ENCODE assay signal across 14 cellular contexts in genomic region chr10:98246911-98247820, GRCh38. TPM values are rescaled to one million over a fixed set of nuclear protein-coding genes. Genes with fewer than 3 reads are reported as not detected.
A peak's percentile ranks its signal among the peaks of the same experiment; 100 is the strongest.
DNase-seq lines count a peak whose midpoint lies in the region; ATAC-seq and TF ChIP-seq lines count a peak whose summit lies in the region.
"Had no signal": no experiment of that assay in that cellular context is flagged by ENCODE, and none has a peak within 500 bp of the region (broad histone marks: within the 10 kb centered on the region; RNA-seq: fewer than 3 reads in every experiment).

No MANE protein-coding gene starts in this region.

- peaks cover 3% of the 10 kb centered on the region for H3K4me1 Mint-ChIP-seq in CD8-positive, alpha-beta T cell (ENCODE audit: low read depth)
- H3K4me1 Mint-ChIP-seq in progenitor cell of endocrine pancreas (ENCODE audit: low read depth) = peaks cover 10% of the 10 kb centered on the region
- H3K4me1 Mint-ChIP-seq: stimulated activated effector memory CD8-positive, alpha-beta T cell treated with anti-CD3 and anti-CD28 coated beads, Interleukin-12 subunit alpha, Interleukin-12 subunit beta, amount 100 ng/mL, for 72 hours had no signal

- H3K4me1 ChIP-seq in CD8-positive, alpha-beta T cell (ENCODE audit: insufficient read depth, low read length) = no peaks in the 10 kb centered on the region
- H3K4me1 ChIP-seq in spleen (no peaks in the 10 kb centered on the region), prostate gland (replicated peaks) (no peaks in the 10 kb centered on the region)

- intact Hi-C loops in CD8-positive, alpha-beta T cell (cut with DNase I, micrococcal nuclease) = no loop called here
- intact Hi-C loops in spleen (cut with DNase I; ENCODE audit: low total_unique reads) (no loop called here), prostate gland (cut with DNase I) (no loop called here)

- H3K36me3 Mint-ChIP-seq in CD8-positive, alpha-beta T cell = peaks cover 92% of the 10 kb centered on the region
- peaks cover 7% of the 10 kb centered on the region for H3K36me3 Mint-ChIP-seq in progenitor cell of endocrine pancreas (ENCODE audit: insufficient read depth)

- H3K4me3 ChIP-seq in CD8-positive, alpha-beta T cell (ENCODE audit: low read depth, low read length) = no peak overlapping the region
- H3K4me3 ChIP-seq in fibroblast of pulmonary artery (replicated peaks; ENCODE audit: low read depth, low read length) (no peak overlapping the region), spleen (no peak overlapping the region), prostate gland (no peak overlapping the region)

- no peak for ATAC-seq in CD8-positive, alpha-beta T cell
- ATAC-seq in HG03139 (IDR thresholded peaks at IDR 0.05; ENCODE audit: unreplicated experiment) = no peak
- ATAC-seq: effector memory CD8-positive, alpha-beta T cell; stimulated activated effector memory CD8-positive, alpha-beta T cell treated with anti-CD3 and anti-CD28 coated beads, Interleukin-12 subunit alpha, Interleukin-12 subunit beta, amount 100 ng/mL, for 72 hours had no signal

- POLR2A ChIA-PET in CD8-positive, alpha-beta T cell (lab: Charles Lee) = no interaction called here

- H3K27me3 Mint-ChIP-seq in CD8-positive, alpha-beta T cell (ENCODE audit: low read depth) = no peaks in the 10 kb centered on the region
- no peaks in the 10 kb centered on the region for H3K27me3 Mint-ChIP-seq in progenitor cell of endocrine pancreas
- H3K27me3 Mint-ChIP-seq: activated naive CD4-positive, alpha-beta T cell treated with anti-CD3 and anti-CD28 coated beads, Interleukin-2, amount 50 U/mL, for 24 hours; effector memory CD8-positive, alpha-beta T cell had no signal

- no peak for TF ChIP-seq POLR2A in spleen (IDR thresholded peaks at IDR 0.05)
- no peak for TF ChIP-seq POLR2A in prostate gland (IDR thresholded peaks at IDR 0.05)

- H3K27me3 ChIP-seq in CD8-positive, alpha-beta T cell (ENCODE audit: insufficient read depth, low read length) = no peaks in the 10 kb centered on the region
- H3K27me3 ChIP-seq in spleen (replicated peaks in 1 of 7) = no peaks in the 10 kb centered on the region
- H3K27me3 ChIP-seq in prostate gland (replicated peaks; ENCODE audit: insufficient read depth) = no peaks in the 10 kb centered on the region

- H3K4me3 Mint-ChIP-seq in CD8-positive, alpha-beta T cell = no peak overlapping the region
- no peak overlapping the region for H3K4me3 Mint-ChIP-seq in progenitor cell of endocrine pancreas (ENCODE audit: low read depth)
- H3K4me3 Mint-ChIP-seq: activated naive CD4-positive, alpha-beta T cell treated with anti-CD3 and anti-CD28 coated beads, Interleukin-2, amount 50 U/mL, for 24 hours; effector memory CD8-positive, alpha-beta T cell; stimulated activated effector memory CD8-positive, alpha-beta T cell treated with anti-CD3 and anti-CD28 coated beads, Interleukin-12 subunit alpha, Interleukin-12 subunit beta, amount 100 ng/mL, for 72 hours had no signal

- 64 to 78% (median 72%) methylated on average over 6 of the region's 6 CpGs for WGBS in spleen, 5 donors
- WGBS in prostate gland = 49% methylated on average over 6 of the region's 6 CpGs

- no peaks in the 10 kb centered on the region for H3K9me3 Mint-ChIP-seq in CD8-positive, alpha-beta T cell
- no peaks in the 10 kb centered on the region for H3K9me3 Mint-ChIP-seq in progenitor cell of endocrine pancreas (ENCODE audit: low read depth)
- H3K9me3 Mint-ChIP-seq: activated naive CD4-positive, alpha-beta T cell treated with anti-CD3 and anti-CD28 coated beads, Interleukin-2, amount 50 U/mL, for 24 hours; effector memory CD8-positive, alpha-beta T cell; stimulated activated effector memory CD8-positive, alpha-beta T cell treated with anti-CD3 and anti-CD28 coated beads, Interleukin-12 subunit alpha, Interleukin-12 subunit beta, amount 100 ng/mL, for 72 hours had no signal

- CTCF ChIA-PET in CD8-positive, alpha-beta T cell (lab: Charles Lee) = no interaction called here

- H3K9me3 ChIP-seq in CD8-positive, alpha-beta T cell (ENCODE audit: low read length) = no peaks in the 10 kb centered on the region
- H3K9me3 ChIP-seq in spleen = no peaks in the 10 kb centered on the region
- H3K9me3 ChIP-seq in prostate gland = no peaks in the 10 kb centered on the region

- H3K27ac Mint-ChIP-seq in CD8-positive, alpha-beta T cell = peak overlapping the region; percentile 16
- peak overlapping the region; percentile 3 for H3K27ac Mint-ChIP-seq in progenitor cell of endocrine pancreas
- H3K27ac Mint-ChIP-seq: activated naive CD4-positive, alpha-beta T cell treated with anti-CD3 and anti-CD28 coated beads, Interleukin-2, amount 50 U/mL, for 24 hours; stimulated activated effector memory CD8-positive, alpha-beta T cell treated with anti-CD3 and anti-CD28 coated beads, Interleukin-12 subunit alpha, Interleukin-12 subunit beta, amount 100 ng/mL, for 72 hours had no signal

- H3K36me3 ChIP-seq in CD8-positive, alpha-beta T cell (ENCODE audit: insufficient read depth, low read length) = peaks cover 13% of the 10 kb centered on the region
- H3K36me3 ChIP-seq in spleen (peaks cover 2 to 100% (median 60%) of the 10 kb centered on the region in 6 donors), prostate gland (peaks cover 0 to 5% of the 10 kb centered on the region in 2 donors)

- no peak for TF ChIP-seq CTCF in CD8-positive, alpha-beta T cell (IDR thresholded peaks at IDR 0.05)
- TF ChIP-seq CTCF in fibroblast of pulmonary artery (IDR thresholded peaks at IDR 0.05; ENCODE audit: low read length, missing control alignments) = no peak
- TF ChIP-seq CTCF in progenitor cell of endocrine pancreas (IDR thresholded peaks at IDR 0.05; ENCODE audit: unreplicated experiment) = no peak
- no peak for TF ChIP-seq CTCF in spleen (IDR thresholded peaks at IDR 0.05 in 8 of 11, conservative IDR thresholded peaks at IDR 0.05 in 3 of 11)
- no peak for TF ChIP-seq CTCF in prostate gland (IDR thresholded peaks at IDR 0.05)

- no peak overlapping the region for H3K27ac ChIP-seq in CD8-positive, alpha-beta T cell (ENCODE audit: low read depth, low read length)
- H3K27ac ChIP-seq in spleen = no peak overlapping the region
- H3K27ac ChIP-seq in prostate gland = no peak overlapping the region
- H3K27ac ChIP-seq: HL-60 had no signal

- no peak for DNase-seq in CD8-positive, alpha-beta T cell
- DNase-seq in NCI-H2171 (lab: John Stamatoyannopoulos, UW) = peak; percentile 16
- peak; percentile 13 for DNase-seq in fibroblast of pulmonary artery (ENCODE audit: low read depth)
- DNase-seq in progenitor cell of endocrine pancreas (ENCODE audit: low spot score, unreplicated experiment) = no peak
- DNase-seq in NCI-H524 treated with DMSO at 0.1 percent for 48 hours (lab: John Stamatoyannopoulos, UW) = no peak
- no peak for DNase-seq in spleen
- DNase-seq in prostate gland (ENCODE audit: low spot score) = no peak
- DNase-seq: activated CD4-positive, alpha-beta T cell treated with anti-CD3 and anti-CD28 coated beads, Interleukin-2, amount 50 U/mL, for 1 hour; effector memory CD8-positive, alpha-beta T cell; NCI-H1092 had no signal

RNA-seq across cellular contexts. Expression of gene LOXL4, which starts 20.8 kb away (rescaled TPM):
- under 1 TPM in 1 of 2 experiments, not detected in 1; 0.08 TPM for total RNA-seq in CD8-positive, alpha-beta T cell
- total RNA-seq in progenitor cell of endocrine pancreas = 3.6 and 3.7 TPM in 2 replicates
- total RNA-seq in spleen = 1 to 10 TPM; 1.6 to 6.1 (median 2.5) TPM
- polyA plus RNA-seq in spleen = under 1 TPM; 0.39 to 0.90 (median 0.44) TPM
- total RNA-seq in prostate gland = 10 to 100 TPM in 1 of 2 donors, 1 to 10 TPM in 1; 7.4 to 26.8 TPM

Comparison
In these comparisons a context has a peak if more than half of its experiments do, and no peak if none do; other contexts are left out.
1. DNase-seq: peak in NCI-H2171 (single experiment) and fibroblast of pulmonary artery (single experiment); none in CD8-positive, alpha-beta T cell (0 of 7), progenitor cell of endocrine pancreas (single experiment), NCI-H524 treated with DMSO at 0.1 percent for 48 hours (single experiment), spleen (single experiment) and prostate gland (single experiment).